8 cellular contexts compared by ENCODE assay signal in genomic region chr3:150545419-150546225, GRCh38. TPM values are rescaled to one million over a fixed set of nuclear protein-coding genes. Genes with fewer than 3 reads are reported as not detected.
A peak's percentile ranks its signal among the peaks of the same experiment; 100 is the strongest.
DNase-seq lines count a peak whose midpoint lies in the region; ATAC-seq and TF ChIP-seq lines count a peak whose summit lies in the region.

No MANE protein-coding gene starts in this region.

- 0 out of 2 replicates have a peak overlapping the region, but pooled peaks have one; percentile 32 for H2BK120ac ChIP-seq in IMR-90 (ENCODE audit: low read depth, low read length)

- H4K5ac ChIP-seq in IMR-90 (ENCODE audit: low read depth, low read length) = peak overlapping the region; percentile 43

- H2BK20ac ChIP-seq in IMR-90 (ENCODE audit: low read depth, low read length) = no peak overlapping the region

- H3K9ac ChIP-seq in IMR-90 (ENCODE audit: low read depth, low read length) = peak overlapping the region; percentile 90

- BruUV-seq in IMR-90 (replicated peaks; lab: Mats Ljungman, UMichigan) = no TSS peak

- H3K4ac ChIP-seq in IMR-90 (ENCODE audit: low read depth, low read length) = peak overlapping the region; percentile 74

- intact Hi-C loops in IMR-90 (cut with micrococcal nuclease) = no loop called here

- H3K27me3 ChIP-seq in IMR-90 (ENCODE audit: control insufficient read depth, insufficient read depth, low read length) = no peaks in the 10 kb centered on the region
- no peaks in the 10 kb centered on the region for H3K27me3 ChIP-seq in effector memory CD4-positive, alpha-beta T cell (replicated peaks; ENCODE audit: control insufficient read depth, insufficient read depth, low read length, poor library complexity, severe bottlenecking)

- peak overlapping the region; percentile 29 to 44; a peak in 1 of 4 replicates for H4K8ac ChIP-seq in IMR-90 (ENCODE audit: low read depth in 2 of 2, low read length in 2 of 2)

- H3K9me3 ChIP-seq in IMR-90 (ENCODE audit: control insufficient read depth, insufficient read depth, low read length) = no peaks in the 10 kb centered on the region
- no peaks in the 10 kb centered on the region for H3K9me3 ChIP-seq in effector memory CD4-positive, alpha-beta T cell (ENCODE audit: control insufficient read depth, low read length)

- H3K23ac ChIP-seq in IMR-90 (ENCODE audit: low read depth, low read length) = peak overlapping the region; percentile 32

- ATAC-seq in GM19023 (IDR thresholded peaks at IDR 0.05; ENCODE audit: unreplicated experiment) (peak; percentile 24), IMR-90 (ENCODE audit: low read depth) (no peak; the same call in 1 of the 2 replicates)
- peak; percentile 2 to 5 for ATAC-seq in activated CD4-positive, CD25-positive, alpha-beta regulatory T cell treated with anti-CD3 and anti-CD28 coated beads, Interleukin-2, amount 50 U/mL, for 24 hours

- no peak overlapping the region for H2BK15ac ChIP-seq in IMR-90 (ENCODE audit: low read depth, low read length)

- H3K4me2 ChIP-seq in IMR-90 (ENCODE audit: low read depth, low read length) = peak overlapping the region; percentile 77

- 0% methylated on average over 25 of the region's 54 CpGs; no CpG with 5 or more reads in 1 of the 2 experiments for WGBS in IMR-90 (ENCODE audit: extremely low coverage in 2 of 2, insufficient read length in 1 of 2), 2 experiments

- POLR2A ChIA-PET in IMR-90 (lab: Charles Lee; ENCODE audit: unreplicated experiment) = interaction anchor here (0.6 to 0.9 kb wide), 3 partner anchors 13 to 217 kb away, joined by 3 read pairs; partner anchors contain the start of gene SELENOT

- peak overlapping the region; percentile 87 for H3K27ac ChIP-seq in IMR-90 (ENCODE audit: insufficient read depth, low read length)
- peak overlapping the region; percentile 96 for H3K27ac ChIP-seq in effector memory CD4-positive, alpha-beta T cell (ENCODE audit: insufficient read depth, low read length, poor library complexity, severe bottlenecking)

- peaks cover 12 to 54% of the 10 kb centered on the region in 2 experiments for H3K79me1 ChIP-seq in IMR-90 (ENCODE audit: low read depth in 1 of 2, low read length in 2 of 2)

- CTCF ChIA-PET in IMR-90 (lab: Yijun Ruan, JAX) = interaction anchor here (1.0 to 1.8 kb wide), 2 partner anchors 11 to 12 kb away, joined by 3 to 4 read pairs; no protein-coding TSS in a partner anchor

- H3K14ac ChIP-seq in IMR-90 (replicated peaks; ENCODE audit: low read depth, low read length) = peak overlapping the region; percentile 65

- no peaks in the 10 kb centered on the region for H3K9me1 ChIP-seq in IMR-90 (ENCODE audit: insufficient read depth, low read length)

- peak overlapping the region; percentile 93 for H2AFZ ChIP-seq in IMR-90 (replicated peaks; ENCODE audit: low read length, poor library complexity)

- H4K91ac ChIP-seq in IMR-90 (ENCODE audit: insufficient read depth, low read depth, low read length) = peak overlapping the region; percentile 36

- H2AK5ac ChIP-seq in IMR-90 (ENCODE audit: low read depth, low read length) = peak overlapping the region; percentile 61

- TF ChIP-seq POLR2A in IMR-90 (IDR thresholded peaks at IDR 0.05; ENCODE audit: low read depth, low read length) = no peak

- H2AK9ac ChIP-seq in IMR-90 (replicated peaks; ENCODE audit: low read depth, low read length, poor library complexity) = peak overlapping the region; percentile 89

- H3K56ac ChIP-seq in IMR-90 (ENCODE audit: extremely low read depth, insufficient read depth, low read length) = peak overlapping the region; percentile 56

- H3K4me3 ChIP-seq in IMR-90 (ENCODE audit: insufficient read depth, low read depth, low read length) = peak overlapping the region; percentile 90
- H3K4me3 ChIP-seq in effector memory CD4-positive, alpha-beta T cell (ENCODE audit: insufficient read depth, low read depth, low read length, poor library complexity, severe bottlenecking) = peak overlapping the region; percentile 99

- H3K36me3 ChIP-seq in IMR-90 (ENCODE audit: control insufficient read depth, insufficient read depth, low read length) = no peaks in the 10 kb centered on the region
- peaks cover 16% of the 10 kb centered on the region for H3K36me3 ChIP-seq in effector memory CD4-positive, alpha-beta T cell (ENCODE audit: control insufficient read depth, insufficient read depth, low read length)

- H2BK5ac ChIP-seq in IMR-90 (ENCODE audit: low read depth, low read length, poor library complexity, severe bottlenecking) = peak overlapping the region; percentile 81

- H3K4me1 ChIP-seq in IMR-90 (ENCODE audit: control insufficient read depth, insufficient read depth, low read length) = no peaks in the 10 kb centered on the region
- peaks cover 10% of the 10 kb centered on the region for H3K4me1 ChIP-seq in effector memory CD4-positive, alpha-beta T cell (ENCODE audit: control insufficient read depth, insufficient read depth, low read length, poor library complexity, severe bottlenecking)

- H4K20me1 ChIP-seq in IMR-90 (ENCODE audit: insufficient read depth, low read length) = peaks cover 33% of the 10 kb centered on the region; the same call in 1 of the 2 replicates

- no peak for TF ChIP-seq RAD21 in IMR-90 (IDR thresholded peaks at IDR 0.05; ENCODE audit: low read length)

- dilution Hi-C loops in IMR-90 (cut with HindIII; ENCODE audit: low sequenced_read_pairs, unreplicated experiment) = no loop called here

- peak overlapping the region; percentile 16 for H3K18ac ChIP-seq in IMR-90 (ENCODE audit: low read depth, low read length)

- peak; percentile 6 for DNase-seq in ACHN
- DNase-seq in IMR-90 = no peak
- DNase-seq in effector memory CD4-positive, alpha-beta T cell = peak in 1 of 3 donors; percentile 6
- peak; percentile 91 for DNase-seq in mesenteric fat pad (ENCODE audit: low spot score)
- peak; percentile 1 to 11 for DNase-seq in stimulated activated CD8-positive, alpha-beta memory T cell treated with anti-CD3 and anti-CD28 coated beads, Interleukin-7, amount 100 ng/mL, for 48 hours (ENCODE audit: extremely low read depth in 1 of 2, low read depth in 1 of 2)
- DNase-seq in cortex of kidney (lab: John Stamatoyannopoulos, UW) = no peak

- in situ Hi-C loops in ACHN (cut with HindIII; ENCODE audit: low pct_ligation_motif_present, low pct_unique_long_range_greater_than_20kb, low sequenced_read_pairs) (no loop called here), IMR-90 (cut with MboI; ENCODE audit: low sequenced_read_pairs) (no loop called here)

- no peak for TF ChIP-seq CTCF in IMR-90 (conservative IDR thresholded peaks at IDR 0.05; ENCODE audit: low read depth, low read length)

TF ChIP-seq in IMR-90, 13 proteins besides CTCF, POLR2A, EP300 and RAD21:
- TF ChIP-seq CHD1 (IDR thresholded peaks at IDR 0.05; ENCODE audit: low read depth, low read length) (peak; percentile 32; the same call in 1 of the 2 replicates), RFX5 (IDR thresholded peaks at IDR 0.05; ENCODE audit: low read depth, low read length) (no peak)

RNA-seq across cellular contexts. Expression of gene SERP1, which starts 0.7 kb away (rescaled TPM):
- total RNA-seq in IMR-90 (2012; rRNA removed) = 64.0 and 111 TPM in 2 replicates
- 73.4 and 106 TPM in 2 replicates for polyA plus RNA-seq in IMR-90 (2012; rRNA removed)
- 397 and 526 TPM in 2 replicates for polyA plus RNA-seq in IMR-90 (2012; cell fraction: cytosol; rRNA removed)
- 154 and 304 TPM in 2 replicates for polyA plus RNA-seq in IMR-90 (2012; cell fraction: nucleus; rRNA removed; ENCODE audit: low replicate concordance)
- total RNA-seq in mesenteric fat pad = 85.2 TPM

RNA-seq across cellular contexts. Expression of gene EIF2A, which starts 1.0 kb away (rescaled TPM):
- total RNA-seq in IMR-90 (2012; rRNA removed) = 138 and 166 TPM in 2 replicates
- polyA plus RNA-seq in IMR-90 (2012; rRNA removed) = 58.6 and 61.2 TPM in 2 replicates
- polyA plus RNA-seq in IMR-90 (2012; cell fraction: cytosol; rRNA removed) = 22.8 and 26.1 TPM in 2 replicates
- 11.6 and 71.5 TPM in 2 replicates for polyA plus RNA-seq in IMR-90 (2012; cell fraction: nucleus; rRNA removed; ENCODE audit: low replicate concordance)
- total RNA-seq in mesenteric fat pad = 77.2 TPM

RNA-seq across cellular contexts. Expression of gene SELENOT, which starts 57.5 kb away (rescaled TPM):
- total RNA-seq in IMR-90 (2012; rRNA removed) = 399 and 415 TPM in 2 replicates
- polyA plus RNA-seq in IMR-90 (2012; rRNA removed) = 344 and 365 TPM in 2 replicates
- polyA plus RNA-seq in IMR-90 (2012; cell fraction: cytosol; rRNA removed) = 120 and 131 TPM in 2 replicates
- polyA plus RNA-seq in IMR-90 (2012; cell fraction: nucleus; rRNA removed; ENCODE audit: low replicate concordance) = 25.9 and 145 TPM in 2 replicates
- total RNA-seq in mesenteric fat pad = 104 TPM

Comparison
In these comparisons a context has a peak if more than half of its experiments do, and no peak if none do; other contexts are left out.
1. DNase-seq: peak in ACHN (single experiment), mesenteric fat pad (single experiment) and stimulated activated CD8-positive, alpha-beta memory T cell treated with anti-CD3 and anti-CD28 coated beads, Interleukin-7, amount 100 ng/mL, for 48 hours (2 of 2); none in IMR-90 (single experiment) and cortex of kidney (single experiment).